In genomic region chr20:3471397-3472021, GRCh38 we compare ENCODE assay signal across 8 cellular contexts. TPM values are rescaled to one million over a fixed set of nuclear protein-coding genes. Genes with fewer than 3 reads are reported as not detected.
DNase-seq lines count a peak whose midpoint lies in the region; ATAC-seq and TF ChIP-seq lines count a peak whose summit lies in the region.

No MANE protein-coding gene starts in this region.

- H3K9me2 ChIP-seq in PC-9 (ENCODE audit: insufficient read depth), result no peaks in the 10 kb centered on the region

- TF ChIP-seq CTCF in 22Rv1 (IDR thresholded peaks at IDR 0.05) (no peak), PC-9 (conservative IDR thresholded peaks at IDR 0.05) (no peak), omental fat pad (IDR thresholded peaks at IDR 0.05) (no peak)

- POLR2A ChIA-PET in PC-9 (lab: Charles Lee; ENCODE audit: unreplicated experiment), result interaction anchor here (0.7 kb wide), 1 partner anchor 43 kb away, joined by 5 read pairs; no protein-coding TSS in a partner anchor

- peak overlapping the region; percentile 98 for H2AFZ ChIP-seq in PC-9

- H3K27me3 ChIP-seq in PC-9 (ENCODE audit: insufficient read depth, low read depth), result no peaks in the 10 kb centered on the region

- no peaks in the 10 kb centered on the region for H3K36me3 ChIP-seq in PC-9 (ENCODE audit: low read depth)

- no peak for DNase-seq in PC-9
- no peak for DNase-seq in epithelial cell of prostate (ENCODE audit: low read depth, low spot score)
- no peak for DNase-seq in omental fat pad (ENCODE audit: low spot score)
- DNase-seq in activated effector memory CD4-positive, alpha-beta T cell treated with anti-CD3 and anti-CD28 coated beads, Interleukin-2, amount 50 U/mL, for 16 hours, result no peak
- DNase-seq in NCI-H774 (lab: John Stamatoyannopoulos, UW), result no peak
- DNase-seq in HT-29 (ENCODE audit: low spot score), result no peak

- H3K27ac ChIP-seq in 22Rv1 (peak overlapping the region; percentile 52), PC-9 (no peak overlapping the region), epithelial cell of prostate (peak overlapping the region; percentile 43)

- H4K20me1 ChIP-seq in PC-9 (ENCODE audit: insufficient read depth), result no peaks in the 10 kb centered on the region; the same call in 1 of the 2 replicates

- H3F3A ChIP-seq in PC-9 (ENCODE audit: insufficient read depth, low read depth), result no peaks in the 10 kb centered on the region

- H3K9me3 ChIP-seq in PC-9 (ENCODE audit: insufficient read depth, low read depth), result no peaks in the 10 kb centered on the region

- ATAC-seq in GM19395 (IDR thresholded peaks at IDR 0.05; ENCODE audit: unreplicated experiment) (peak; percentile 27), omental fat pad (ENCODE audit: low FRiP score) (peak; percentile 37)

- CTCF ChIA-PET in PC-9 (lab: Charles Lee), result no interaction called here

- H3K4me3 ChIP-seq in PC-9, result peak overlapping the region; percentile 80

- BruUV-seq in PC-9 (replicated peaks; lab: Mats Ljungman, UMichigan), result no TSS peak

- intact Hi-C loops in PC-9 (cut with micrococcal nuclease; ENCODE audit: unreplicated experiment), result loop anchor here (10.0 kb wide), 1 partner anchor 247 kb away; no protein-coding TSS in a partner anchor

- H3K4me1 ChIP-seq in PC-9 (replicated peaks; ENCODE audit: insufficient read depth), result peaks cover 22% of the 10 kb centered on the region

- H3K4me2 ChIP-seq in PC-9, result peak overlapping the region; percentile 98

- H3K79me2 ChIP-seq in PC-9 (ENCODE audit: low read depth), result peaks cover 39% of the 10 kb centered on the region

RNA-seq across cellular contexts. Expression of gene ATRN, which starts 0.7 kb away (rescaled TPM):
- total RNA-seq in PC-9 (2021) (34.9 and 35.0 TPM in 2 replicates), omental fat pad (10 to 100 TPM; 20.2 to 32.9 (median 26.3) TPM)
- 3.3 and 5.9 TPM in 2 replicates for total RNA-seq in HT-29 (2014; rRNA removed; shearing (Covaris generic))
